Comparison of ENCODE assay signal across 2 cellular contexts in the genomic region with DNA sequence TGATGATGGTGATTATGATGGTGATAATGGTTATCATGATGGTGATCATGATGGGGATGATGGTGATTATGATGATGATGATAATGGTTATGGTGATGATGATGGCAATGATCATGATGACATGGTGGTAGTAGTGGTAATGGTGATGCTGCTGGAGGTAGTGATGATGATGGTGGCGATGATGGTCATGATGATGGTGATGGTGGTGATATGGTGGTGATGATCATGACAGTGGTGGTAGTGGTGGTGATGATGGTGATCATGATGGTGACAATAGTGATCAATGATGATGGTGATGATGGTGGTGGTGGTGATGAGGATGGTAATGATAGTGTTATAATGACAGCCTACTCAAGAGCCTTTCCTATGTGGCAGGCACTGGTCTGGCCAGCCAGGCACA.
TF ChIP-seq lines count a peak whose summit lies in the region.

No MANE protein-coding gene starts in this region.

TF ChIP-seq in HepG2, 621 proteins besides CTCF, POLR2A, EP300 and RAD21:
- TF ChIP-seq SMARCE1 (IDR thresholded peaks at IDR 0.05; ENCODE audit: borderline replicate concordance) (no peak), CREB1 (IDR thresholded peaks at IDR 0.05) (peak; percentile 89), CREB1 (CRISPR knock-in tag; IDR thresholded peaks at IDR 0.05) (no peak), ZNF224 (CRISPR knock-in tag; IDR thresholded peaks at IDR 0.05) (no peak)

TF ChIP-seq in H1, 55 proteins besides CTCF, POLR2A, EP300 and RAD21:
- TF ChIP-seq GABPA (IDR thresholded peaks at IDR 0.05; ENCODE audit: borderline replicate concordance, insufficient read depth, low read length) (no peak), SRF (IDR thresholded peaks at IDR 0.05; ENCODE audit: low read depth, low read length) (no peak), SP2 (IDR thresholded peaks at IDR 0.05; ENCODE audit: low read length) (no peak), BACH1 (IDR thresholded peaks at IDR 0.05; ENCODE audit: low read length) (no peak), TAF7 (optimal IDR thresholded peaks at IDR 0.05; ENCODE audit: borderline replicate concordance, low read depth, low read length) (no peak), CHD2 (IDR thresholded peaks at IDR 0.05; ENCODE audit: low read length) (no peak), POLR2AphosphoS5 (IDR thresholded peaks at IDR 0.05; ENCODE audit: low read depth, low read length) (no peak), FOSL1 (IDR thresholded peaks at IDR 0.05; ENCODE audit: insufficient read depth, low read depth, low read length) (no peak), CTBP2 (IDR thresholded peaks at IDR 0.05; ENCODE audit: borderline replicate concordance, insufficient read depth, insufficient read length, low read length) (no peak)
- TF ChIP-seq, protein P1, sequence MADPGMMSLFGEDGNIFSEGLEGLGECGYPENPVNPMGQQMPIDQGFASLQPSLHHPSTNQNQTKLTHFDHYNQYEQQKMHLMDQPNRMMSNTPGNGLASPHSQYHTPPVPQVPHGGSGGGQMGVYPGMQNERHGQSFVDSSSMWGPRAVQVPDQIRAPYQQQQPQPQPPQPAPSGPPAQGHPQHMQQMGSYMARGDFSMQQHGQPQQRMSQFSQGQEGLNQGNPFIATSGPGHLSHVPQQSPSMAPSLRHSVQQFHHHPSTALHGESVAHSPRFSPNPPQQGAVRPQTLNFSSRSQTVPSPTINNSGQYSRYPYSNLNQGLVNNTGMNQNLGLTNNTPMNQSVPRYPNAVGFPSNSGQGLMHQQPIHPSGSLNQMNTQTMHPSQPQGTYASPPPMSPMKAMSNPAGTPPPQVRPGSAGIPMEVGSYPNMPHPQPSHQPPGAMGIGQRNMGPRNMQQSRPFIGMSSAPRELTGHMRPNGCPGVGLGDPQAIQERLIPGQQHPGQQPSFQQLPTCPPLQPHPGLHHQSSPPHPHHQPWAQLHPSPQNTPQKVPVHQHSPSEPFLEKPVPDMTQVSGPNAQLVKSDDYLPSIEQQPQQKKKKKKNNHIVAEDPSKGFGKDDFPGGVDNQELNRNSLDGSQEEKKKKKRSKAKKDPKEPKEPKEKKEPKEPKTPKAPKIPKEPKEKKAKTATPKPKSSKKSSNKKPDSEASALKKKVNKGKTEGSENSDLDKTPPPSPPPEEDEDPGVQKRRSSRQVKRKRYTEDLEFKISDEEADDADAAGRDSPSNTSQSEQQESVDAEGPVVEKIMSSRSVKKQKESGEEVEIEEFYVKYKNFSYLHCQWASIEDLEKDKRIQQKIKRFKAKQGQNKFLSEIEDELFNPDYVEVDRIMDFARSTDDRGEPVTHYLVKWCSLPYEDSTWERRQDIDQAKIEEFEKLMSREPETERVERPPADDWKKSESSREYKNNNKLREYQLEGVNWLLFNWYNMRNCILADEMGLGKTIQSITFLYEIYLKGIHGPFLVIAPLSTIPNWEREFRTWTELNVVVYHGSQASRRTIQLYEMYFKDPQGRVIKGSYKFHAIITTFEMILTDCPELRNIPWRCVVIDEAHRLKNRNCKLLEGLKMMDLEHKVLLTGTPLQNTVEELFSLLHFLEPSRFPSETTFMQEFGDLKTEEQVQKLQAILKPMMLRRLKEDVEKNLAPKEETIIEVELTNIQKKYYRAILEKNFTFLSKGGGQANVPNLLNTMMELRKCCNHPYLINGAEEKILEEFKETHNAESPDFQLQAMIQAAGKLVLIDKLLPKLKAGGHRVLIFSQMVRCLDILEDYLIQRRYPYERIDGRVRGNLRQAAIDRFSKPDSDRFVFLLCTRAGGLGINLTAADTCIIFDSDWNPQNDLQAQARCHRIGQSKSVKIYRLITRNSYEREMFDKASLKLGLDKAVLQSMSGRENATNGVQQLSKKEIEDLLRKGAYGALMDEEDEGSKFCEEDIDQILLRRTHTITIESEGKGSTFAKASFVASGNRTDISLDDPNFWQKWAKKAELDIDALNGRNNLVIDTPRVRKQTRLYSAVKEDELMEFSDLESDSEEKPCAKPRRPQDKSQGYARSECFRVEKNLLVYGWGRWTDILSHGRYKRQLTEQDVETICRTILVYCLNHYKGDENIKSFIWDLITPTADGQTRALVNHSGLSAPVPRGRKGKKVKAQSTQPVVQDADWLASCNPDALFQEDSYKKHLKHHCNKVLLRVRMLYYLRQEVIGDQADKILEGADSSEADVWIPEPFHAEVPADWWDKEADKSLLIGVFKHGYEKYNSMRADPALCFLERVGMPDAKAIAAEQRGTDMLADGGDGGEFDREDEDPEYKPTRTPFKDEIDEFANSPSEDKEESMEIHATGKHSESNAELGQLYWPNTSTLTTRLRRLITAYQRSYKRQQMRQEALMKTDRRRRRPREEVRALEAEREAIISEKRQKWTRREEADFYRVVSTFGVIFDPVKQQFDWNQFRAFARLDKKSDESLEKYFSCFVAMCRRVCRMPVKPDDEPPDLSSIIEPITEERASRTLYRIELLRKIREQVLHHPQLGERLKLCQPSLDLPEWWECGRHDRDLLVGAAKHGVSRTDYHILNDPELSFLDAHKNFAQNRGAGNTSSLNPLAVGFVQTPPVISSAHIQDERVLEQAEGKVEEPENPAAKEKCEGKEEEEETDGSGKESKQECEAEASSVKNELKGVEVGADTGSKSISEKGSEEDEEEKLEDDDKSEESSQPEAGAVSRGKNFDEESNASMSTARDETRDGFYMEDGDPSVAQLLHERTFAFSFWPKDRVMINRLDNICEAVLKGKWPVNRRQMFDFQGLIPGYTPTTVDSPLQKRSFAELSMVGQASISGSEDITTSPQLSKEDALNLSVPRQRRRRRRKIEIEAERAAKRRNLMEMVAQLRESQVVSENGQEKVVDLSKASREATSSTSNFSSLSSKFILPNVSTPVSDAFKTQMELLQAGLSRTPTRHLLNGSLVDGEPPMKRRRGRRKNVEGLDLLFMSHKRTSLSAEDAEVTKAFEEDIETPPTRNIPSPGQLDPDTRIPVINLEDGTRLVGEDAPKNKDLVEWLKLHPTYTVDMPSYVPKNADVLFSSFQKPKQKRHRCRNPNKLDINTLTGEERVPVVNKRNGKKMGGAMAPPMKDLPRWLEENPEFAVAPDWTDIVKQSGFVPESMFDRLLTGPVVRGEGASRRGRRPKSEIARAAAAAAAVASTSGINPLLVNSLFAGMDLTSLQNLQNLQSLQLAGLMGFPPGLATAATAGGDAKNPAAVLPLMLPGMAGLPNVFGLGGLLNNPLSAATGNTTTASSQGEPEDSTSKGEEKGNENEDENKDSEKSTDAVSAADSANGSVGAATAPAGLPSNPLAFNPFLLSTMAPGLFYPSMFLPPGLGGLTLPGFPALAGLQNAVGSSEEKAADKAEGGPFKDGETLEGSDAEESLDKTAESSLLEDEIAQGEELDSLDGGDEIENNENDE (IDR thresholded peaks at IDR 0.05; ENCODE audit: insufficient replicate concordance, low read length) = no peak
